ENCODE assay signal across 16 cellular contexts in the genomic region with DNA sequence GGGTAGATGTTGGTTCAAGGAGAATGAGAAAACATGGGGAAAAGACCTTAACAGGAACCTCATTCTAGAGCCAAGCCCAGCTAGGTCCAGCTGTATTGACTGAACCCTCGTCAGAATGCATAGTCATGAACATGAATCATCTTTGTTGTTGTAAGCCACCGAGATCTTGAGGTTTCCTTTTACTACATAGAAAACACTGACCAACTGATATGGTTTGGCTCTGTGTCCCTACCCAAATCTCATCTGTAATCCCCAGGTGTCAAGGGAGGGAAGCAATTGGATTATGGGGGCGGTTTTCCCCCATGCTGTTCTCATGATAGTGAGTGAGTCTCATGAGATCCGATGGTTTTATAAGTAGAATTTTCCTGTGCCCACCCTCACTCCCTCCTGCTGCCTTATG. TPM values are rescaled to one million over a fixed set of nuclear protein-coding genes. Genes with fewer than 3 reads are reported as not detected.
DNase-seq lines count a peak whose midpoint lies in the region; ATAC-seq and TF ChIP-seq lines count a peak whose summit lies in the region.
"Had no signal": no experiment of that assay in that cellular context is flagged by ENCODE, and none has a peak within 500 bp of the region (broad histone marks: within the 10 kb centered on the region; RNA-seq: fewer than 3 reads in every experiment).

No MANE protein-coding gene starts in this region.

- no peaks in the 10 kb centered on the region; the same call in 1 of the 2 replicates for H3K9me2 ChIP-seq in PC-9 (ENCODE audit: insufficient read depth)

- H2AFZ ChIP-seq in PC-9 = no peak overlapping the region

- H3K36me3 ChIP-seq in PC-9 (ENCODE audit: low read depth) = no peaks in the 10 kb centered on the region
- H3K36me3 ChIP-seq in esophagus squamous epithelium = no peaks in the 10 kb centered on the region
- H3K36me3 ChIP-seq: cardiac muscle cell, neutrophil, thoracic aorta had no signal

- H3F3A ChIP-seq in PC-9 (ENCODE audit: insufficient read depth, low read depth) = no peaks in the 10 kb centered on the region

- H3K27ac ChIP-seq in epithelial cell of prostate (no peak overlapping the region), PC-9 (no peak overlapping the region), esophagus squamous epithelium (no peak overlapping the region)
- H3K27ac ChIP-seq: 22Rv1, cardiac muscle cell, neutrophil, thoracic aorta had no signal

- no peaks in the 10 kb centered on the region for H3K79me2 ChIP-seq in PC-9 (ENCODE audit: low read depth)

- POLR2A ChIA-PET in PC-9 (lab: Charles Lee; ENCODE audit: unreplicated experiment) = no interaction called here

- intact Hi-C loops in PC-9 (cut with micrococcal nuclease; ENCODE audit: unreplicated experiment) = no loop called here
- intact Hi-C loops in esophagus squamous epithelium (cut with DNase I) = no loop called here

- H3K27me3 ChIP-seq in PC-9 (ENCODE audit: insufficient read depth, low read depth) (no peaks in the 10 kb centered on the region), esophagus squamous epithelium (peaks cover 0 to 2% (median 0%) of the 10 kb centered on the region in 4 donors)
- H3K27me3 ChIP-seq: cardiac muscle cell had no signal

- DNase-seq in NCI-H82 (lab: John Stamatoyannopoulos, UW) = peak; percentile 32
- no peak for DNase-seq in NCI-H82 treated with DMSO at 0.1 percent for 48 hours (lab: John Stamatoyannopoulos, UW; ENCODE audit: unreplicated experiment)
- DNase-seq in RPMI7951 (ENCODE audit: low read depth) = peak; percentile 51
- DNase-seq in epithelial cell of prostate (ENCODE audit: low read depth, low spot score) = peak; percentile 27
- peak; percentile 51 for DNase-seq in stromal cell of bone marrow (ENCODE audit: low read depth)
- DNase-seq in PC-9 = no peak
- no peak for DNase-seq in stimulated activated naive CD8-positive, alpha-beta T cell treated with anti-CD3 and anti-CD28 coated beads, Interleukin-15, Interleukin-2, amounts not matched to agents 100 U/mL and 50 U/mL, for 24 hours
- no peak for DNase-seq in esophagus squamous epithelium (lab: John Stamatoyannopoulos, UW)
- DNase-seq: activated CD4-positive, alpha-beta memory T cell treated with anti-CD3 and anti-CD28 coated beads, Interleukin-2, amount 10 ng/mL, durations not matched to agents 7 days and 5 days; activated effector memory CD4-positive, alpha-beta T cell treated with Interleukin-2 at 50 U/mL for 16 hours; MM.1S; NCI-H2171 had no signal

- no peak for ATAC-seq in stimulated activated naive CD8-positive, alpha-beta T cell treated with anti-CD3 and anti-CD28 coated beads, Interleukin-15, Interleukin-2, amounts not matched to agents 100 U/mL and 50 U/mL, for 24 hours

- no peaks in the 10 kb centered on the region for H3K4me1 ChIP-seq in PC-9 (replicated peaks; ENCODE audit: insufficient read depth)
- H3K4me1 ChIP-seq in esophagus squamous epithelium = peaks cover 0 to 5% (median 0%) of the 10 kb centered on the region in 3 donors

- CTCF ChIA-PET in PC-9 (lab: Charles Lee) = no interaction called here

- H4K20me1 ChIP-seq in PC-9 (ENCODE audit: insufficient read depth) = no peaks in the 10 kb centered on the region

- no peaks in the 10 kb centered on the region for H3K9me3 ChIP-seq in PC-9 (ENCODE audit: insufficient read depth, low read depth)
- H3K9me3 ChIP-seq in esophagus squamous epithelium = no peaks in the 10 kb centered on the region
- H3K9me3 ChIP-seq: neutrophil, thoracic aorta had no signal

- 44 to 57% methylated on average over 4 of the region's 4 CpGs for WGBS in esophagus squamous epithelium, 2 donors

- no peak overlapping the region for H3K4me2 ChIP-seq in PC-9

- H3K4me3 ChIP-seq in PC-9 = no peak overlapping the region
- H3K4me3 ChIP-seq in esophagus squamous epithelium = no peak overlapping the region
- H3K4me3 ChIP-seq: cardiac muscle cell, thoracic aorta had no signal

- TF ChIP-seq CTCF in PC-9 (conservative IDR thresholded peaks at IDR 0.05) = no peak
- no peak for TF ChIP-seq CTCF in esophagus squamous epithelium (IDR thresholded peaks at IDR 0.05)

- no TSS peak for BruUV-seq in PC-9 (replicated peaks; lab: Mats Ljungman, UMichigan)

- no peak for TF ChIP-seq POLR2A in esophagus squamous epithelium (IDR thresholded peaks at IDR 0.05)

RNA-seq across cellular contexts. Expression of gene PHOX2A, which starts 19.4 kb away (rescaled TPM):
- not detected in 2 replicates for total RNA-seq in RPMI7951 (2014; rRNA removed; shearing (Covaris generic))
- not detected in 2 replicates for total RNA-seq in PC-9 (2021)
- not detected for total RNA-seq in esophagus squamous epithelium
- total RNA-seq: activated CD4-positive, alpha-beta memory T cell treated with anti-CD3 and anti-CD28 coated beads, Interleukin-2, amount 10 ng/mL, durations not matched to agents 7 days and 5 days; thoracic aorta had no signal

RNA-seq across cellular contexts. Expression of gene INPPL1, which starts 38.8 kb away (rescaled TPM):
- total RNA-seq in RPMI7951 (2014; rRNA removed; shearing (Covaris generic)) = 25.7 and 29.4 TPM in 2 replicates
- total RNA-seq in PC-9 (2021) (195 and 199 TPM in 2 replicates), esophagus squamous epithelium (10 to 100 TPM; 22.4 to 61.2 (median 26.3) TPM)

RNA-seq across cellular contexts. Expression of gene FOLR2, which starts 46.8 kb away (rescaled TPM):
- total RNA-seq in RPMI7951 (2014; rRNA removed; shearing (Covaris generic)) = not detected in 2 replicates
- total RNA-seq in PC-9 (2021) = not detected in 2 replicates
- 10 to 100 TPM in 1 of 4 donors, 1 to 10 TPM in 2, not detected in 1; 1.7 to 41.6 (median 9.1) TPM for total RNA-seq in esophagus squamous epithelium
- total RNA-seq: activated CD4-positive, alpha-beta memory T cell treated with anti-CD3 and anti-CD28 coated beads, Interleukin-2, amount 10 ng/mL, durations not matched to agents 7 days and 5 days; cardiac muscle cell had no signal

Comparison
In these comparisons a context has a peak if more than half of its experiments do, and no peak if none do; other contexts are left out.
1. DNase-seq: peak in NCI-H82 (single experiment), RPMI7951 (single experiment), epithelial cell of prostate (single experiment) and stromal cell of bone marrow (single experiment); none in NCI-H82 treated with DMSO at 0.1 percent for 48 hours (single experiment), PC-9 (0 of 2), stimulated activated naive CD8-positive, alpha-beta T cell treated with anti-CD3 and anti-CD28 coated beads, Interleukin-15, Interleukin-2, amounts not matched to agents 100 U/mL and 50 U/mL, for 24 hours (single experiment) and esophagus squamous epithelium (single experiment).